Comparison of ENCODE assay signal across 19 cellular contexts in the genomic region with DNA sequence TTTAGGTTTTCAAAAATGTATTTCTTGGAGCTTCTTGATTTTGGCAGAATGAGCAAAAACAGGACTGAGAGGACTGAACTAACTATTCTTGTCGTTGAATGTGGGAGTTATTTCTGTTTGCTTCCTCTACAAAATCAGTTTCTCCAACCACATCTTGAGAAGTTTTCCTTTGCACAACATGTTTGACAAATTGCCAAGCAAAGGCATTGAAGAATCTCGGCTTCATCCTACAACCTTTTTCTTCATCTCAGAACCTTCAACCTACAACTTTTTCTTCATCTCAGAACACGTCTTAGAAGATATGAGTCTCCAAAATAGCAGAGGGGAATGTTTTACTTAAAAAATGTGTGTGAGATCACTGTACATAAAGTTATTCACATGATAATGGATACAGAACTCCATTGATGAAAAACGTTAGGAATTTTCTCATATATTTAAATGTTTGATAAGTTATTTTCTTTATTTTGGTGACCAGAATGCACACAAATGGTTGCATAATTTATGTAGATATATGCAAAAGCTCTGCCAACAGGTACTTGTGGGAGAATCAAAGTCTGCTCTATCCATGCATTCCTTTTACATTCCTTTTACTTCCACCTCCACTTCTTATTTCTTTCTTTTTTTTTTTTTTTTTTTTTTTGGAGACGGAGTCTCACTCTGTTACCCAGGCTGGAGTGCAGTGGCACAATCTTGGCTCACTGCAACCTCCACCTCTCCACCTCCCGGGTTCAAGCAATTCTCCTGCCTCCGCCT.
DNase-seq lines count a peak whose midpoint lies in the region; ATAC-seq and TF ChIP-seq lines count a peak whose summit lies in the region.
"Had no signal": no experiment of that assay in that cellular context is flagged by ENCODE, and none has a peak within 500 bp of the region (broad histone marks: within the 10 kb centered on the region; RNA-seq: fewer than 3 reads in every experiment).

No MANE protein-coding gene starts in this region.

- peak; percentile 82 for ATAC-seq in WTC11
- ATAC-seq: HCT116, Right ventricle myocardium inferior had no signal

- H3K9me3 Mint-ChIP-seq in WTC11 = peaks cover 11% of the 10 kb centered on the region

- peaks cover 33% of the 10 kb centered on the region for H3K4me1 Mint-ChIP-seq in WTC11

- H3K4me3 Mint-ChIP-seq in WTC11 = no peak overlapping the region; the same call in 1 of the 2 replicates
- H3K4me3 Mint-ChIP-seq: CD14-positive monocyte had no signal

- H3K27ac Mint-ChIP-seq in WTC11 = peak overlapping the region; percentile 94
- H3K27ac Mint-ChIP-seq: CD14-positive monocyte had no signal

- DNase-seq in NOMO-1 treated with DMSO at 0.1 percent for 48 hours (lab: John Stamatoyannopoulos, UW; ENCODE audit: unreplicated experiment) (peak; percentile 10), NOMO-1 treated with dmso at 0.1 percent for 144 hours (lab: John Stamatoyannopoulos, UW; ENCODE audit: unreplicated experiment) (no peak), WTC11 (ENCODE audit: low spot score) (no peak), iPS DF 4.7 (ENCODE audit: extremely low read depth, low spot score) (peak; percentile 14), superior temporal gyrus (ENCODE audit: extremely low spot score) (peak; percentile 40), UCSD-AML1 (lab: John Stamatoyannopoulos, UW; ENCODE audit: unreplicated experiment) (no peak), foreskin fibroblast (no peak), SW480 (ENCODE audit: low spot score) (no peak)
- DNase-seq: 8988T, Caco-2, DMS53, KG1, NCI-H1417 treated with DMSO at 0.1 percent for 48 hours, NCI-H2029 treated with DMSO at 0.1 percent for 48 hours, NCI-H524 had no signal

- CTCF ChIA-PET in WTC11 (lab: Charles Lee) = no interaction called here

- POLR2A ChIA-PET in WTC11 (lab: Charles Lee) = interaction anchor here (0.7 kb wide), 1 partner anchor 380 kb away, joined by 3 read pairs; no protein-coding TSS in a partner anchor

- H3K27me3 Mint-ChIP-seq in WTC11 (ENCODE audit: low read depth) = no peaks in the 10 kb centered on the region

- TF ChIP-seq CTCF in WTC11 (IDR thresholded peaks at IDR 0.05) (no peak), foreskin fibroblast (IDR thresholded peaks at IDR 0.05; ENCODE audit: low read depth, low read length) (no peak)

- H3K4me3 ChIP-seq in foreskin fibroblast (ENCODE audit: low read depth in 1 of 2, low read length in 2 of 2) = no peak overlapping the region
- H3K4me3 ChIP-seq: SK-N-MC had no signal

- H3K36me3 Mint-ChIP-seq in WTC11 = no peaks in the 10 kb centered on the region; the same call in 1 of the 2 replicates
- H3K36me3 Mint-ChIP-seq: CD14-positive monocyte had no signal

TF ChIP-seq in WTC11, 78 proteins besides CTCF, POLR2A, EP300 and RAD21 (continues in another document):
- TF ChIP-seq, protein P1, sequence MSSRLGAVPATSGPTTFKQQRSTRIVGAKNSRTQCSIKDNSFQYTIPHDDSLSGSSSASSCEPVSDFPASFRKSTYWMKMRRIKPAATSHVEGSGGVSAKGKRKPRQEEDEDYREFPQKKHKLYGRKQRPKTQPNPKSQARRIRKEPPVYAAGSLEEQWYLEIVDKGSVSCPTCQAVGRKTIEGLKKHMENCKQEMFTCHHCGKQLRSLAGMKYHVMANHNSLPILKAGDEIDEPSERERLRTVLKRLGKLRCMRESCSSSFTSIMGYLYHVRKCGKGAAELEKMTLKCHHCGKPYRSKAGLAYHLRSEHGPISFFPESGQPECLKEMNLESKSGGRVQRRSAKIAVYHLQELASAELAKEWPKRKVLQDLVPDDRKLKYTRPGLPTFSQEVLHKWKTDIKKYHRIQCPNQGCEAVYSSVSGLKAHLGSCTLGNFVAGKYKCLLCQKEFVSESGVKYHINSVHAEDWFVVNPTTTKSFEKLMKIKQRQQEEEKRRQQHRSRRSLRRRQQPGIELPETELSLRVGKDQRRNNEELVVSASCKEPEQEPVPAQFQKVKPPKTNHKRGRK (CRISPR knock-in tag; IDR thresholded peaks at IDR 0.05; ENCODE audit: borderline replicate concordance) = no peak
- TF ChIP-seq, protein P2, sequence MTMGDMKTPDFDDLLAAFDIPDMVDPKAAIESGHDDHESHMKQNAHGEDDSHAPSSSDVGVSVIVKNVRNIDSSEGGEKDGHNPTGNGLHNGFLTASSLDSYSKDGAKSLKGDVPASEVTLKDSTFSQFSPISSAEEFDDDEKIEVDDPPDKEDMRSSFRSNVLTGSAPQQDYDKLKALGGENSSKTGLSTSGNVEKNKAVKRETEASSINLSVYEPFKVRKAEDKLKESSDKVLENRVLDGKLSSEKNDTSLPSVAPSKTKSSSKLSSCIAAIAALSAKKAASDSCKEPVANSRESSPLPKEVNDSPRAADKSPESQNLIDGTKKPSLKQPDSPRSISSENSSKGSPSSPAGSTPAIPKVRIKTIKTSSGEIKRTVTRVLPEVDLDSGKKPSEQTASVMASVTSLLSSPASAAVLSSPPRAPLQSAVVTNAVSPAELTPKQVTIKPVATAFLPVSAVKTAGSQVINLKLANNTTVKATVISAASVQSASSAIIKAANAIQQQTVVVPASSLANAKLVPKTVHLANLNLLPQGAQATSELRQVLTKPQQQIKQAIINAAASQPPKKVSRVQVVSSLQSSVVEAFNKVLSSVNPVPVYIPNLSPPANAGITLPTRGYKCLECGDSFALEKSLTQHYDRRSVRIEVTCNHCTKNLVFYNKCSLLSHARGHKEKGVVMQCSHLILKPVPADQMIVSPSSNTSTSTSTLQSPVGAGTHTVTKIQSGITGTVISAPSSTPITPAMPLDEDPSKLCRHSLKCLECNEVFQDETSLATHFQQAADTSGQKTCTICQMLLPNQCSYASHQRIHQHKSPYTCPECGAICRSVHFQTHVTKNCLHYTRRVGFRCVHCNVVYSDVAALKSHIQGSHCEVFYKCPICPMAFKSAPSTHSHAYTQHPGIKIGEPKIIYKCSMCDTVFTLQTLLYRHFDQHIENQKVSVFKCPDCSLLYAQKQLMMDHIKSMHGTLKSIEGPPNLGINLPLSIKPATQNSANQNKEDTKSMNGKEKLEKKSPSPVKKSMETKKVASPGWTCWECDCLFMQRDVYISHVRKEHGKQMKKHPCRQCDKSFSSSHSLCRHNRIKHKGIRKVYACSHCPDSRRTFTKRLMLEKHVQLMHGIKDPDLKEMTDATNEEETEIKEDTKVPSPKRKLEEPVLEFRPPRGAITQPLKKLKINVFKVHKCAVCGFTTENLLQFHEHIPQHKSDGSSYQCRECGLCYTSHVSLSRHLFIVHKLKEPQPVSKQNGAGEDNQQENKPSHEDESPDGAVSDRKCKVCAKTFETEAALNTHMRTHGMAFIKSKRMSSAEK (CRISPR knock-in tag; IDR thresholded peaks at IDR 0.05; ENCODE audit: borderline replicate concordance) = no peak
- TF ChIP-seq, protein P3, sequence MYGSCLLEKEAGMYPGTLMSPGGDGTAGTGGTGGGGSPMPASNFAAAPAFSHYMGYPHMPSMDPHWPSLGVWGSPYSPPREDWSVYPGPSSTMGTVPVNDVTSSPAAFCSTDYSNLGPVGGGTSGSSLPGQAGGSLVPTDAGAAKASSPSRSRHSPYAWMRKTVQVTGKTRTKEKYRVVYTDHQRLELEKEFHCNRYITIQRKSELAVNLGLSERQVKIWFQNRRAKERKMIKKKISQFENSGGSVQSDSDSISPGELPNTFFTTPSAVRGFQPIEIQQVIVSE (CRISPR knock-in tag; IDR thresholded peaks at IDR 0.05; ENCODE audit: borderline replicate concordance) = no peak
- TF ChIP-seq ETV6 (CRISPR knock-in tag; IDR thresholded peaks at IDR 0.05) (no peak), MYBL2 (CRISPR knock-in tag; IDR thresholded peaks at IDR 0.05) (no peak), NFE2L1 (CRISPR knock-in tag; IDR thresholded peaks at IDR 0.05) (no peak), FOXK1 (CRISPR knock-in tag; IDR thresholded peaks at IDR 0.05) (no peak), ZNF317 (CRISPR knock-in tag; IDR thresholded peaks at IDR 0.05; ENCODE audit: borderline replicate concordance, low read depth) (no peak), NR3C1 (CRISPR knock-in tag; conservative IDR thresholded peaks at IDR 0.05; ENCODE audit: low read depth) (no peak), ESRRA (CRISPR knock-in tag; IDR thresholded peaks at IDR 0.05; ENCODE audit: borderline replicate concordance) (no peak), GABPB1 (CRISPR knock-in tag; IDR thresholded peaks at IDR 0.05) (no peak), TCF7 (CRISPR knock-in tag; IDR thresholded peaks at IDR 0.05; ENCODE audit: low read depth) (no peak), ZNF423 (CRISPR knock-in tag; IDR thresholded peaks at IDR 0.05) (no peak), NFYB (CRISPR knock-in tag; conservative IDR thresholded peaks at IDR 0.05; ENCODE audit: low read depth) (no peak)
- TF ChIP-seq, protein P4, sequence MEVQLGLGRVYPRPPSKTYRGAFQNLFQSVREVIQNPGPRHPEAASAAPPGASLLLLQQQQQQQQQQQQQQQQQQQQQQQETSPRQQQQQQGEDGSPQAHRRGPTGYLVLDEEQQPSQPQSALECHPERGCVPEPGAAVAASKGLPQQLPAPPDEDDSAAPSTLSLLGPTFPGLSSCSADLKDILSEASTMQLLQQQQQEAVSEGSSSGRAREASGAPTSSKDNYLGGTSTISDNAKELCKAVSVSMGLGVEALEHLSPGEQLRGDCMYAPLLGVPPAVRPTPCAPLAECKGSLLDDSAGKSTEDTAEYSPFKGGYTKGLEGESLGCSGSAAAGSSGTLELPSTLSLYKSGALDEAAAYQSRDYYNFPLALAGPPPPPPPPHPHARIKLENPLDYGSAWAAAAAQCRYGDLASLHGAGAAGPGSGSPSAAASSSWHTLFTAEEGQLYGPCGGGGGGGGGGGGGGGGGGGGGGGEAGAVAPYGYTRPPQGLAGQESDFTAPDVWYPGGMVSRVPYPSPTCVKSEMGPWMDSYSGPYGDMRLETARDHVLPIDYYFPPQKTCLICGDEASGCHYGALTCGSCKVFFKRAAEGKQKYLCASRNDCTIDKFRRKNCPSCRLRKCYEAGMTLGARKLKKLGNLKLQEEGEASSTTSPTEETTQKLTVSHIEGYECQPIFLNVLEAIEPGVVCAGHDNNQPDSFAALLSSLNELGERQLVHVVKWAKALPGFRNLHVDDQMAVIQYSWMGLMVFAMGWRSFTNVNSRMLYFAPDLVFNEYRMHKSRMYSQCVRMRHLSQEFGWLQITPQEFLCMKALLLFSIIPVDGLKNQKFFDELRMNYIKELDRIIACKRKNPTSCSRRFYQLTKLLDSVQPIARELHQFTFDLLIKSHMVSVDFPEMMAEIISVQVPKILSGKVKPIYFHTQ (CRISPR knock-in tag; IDR thresholded peaks at IDR 0.05) = no peak
- TF ChIP-seq, protein P5, sequence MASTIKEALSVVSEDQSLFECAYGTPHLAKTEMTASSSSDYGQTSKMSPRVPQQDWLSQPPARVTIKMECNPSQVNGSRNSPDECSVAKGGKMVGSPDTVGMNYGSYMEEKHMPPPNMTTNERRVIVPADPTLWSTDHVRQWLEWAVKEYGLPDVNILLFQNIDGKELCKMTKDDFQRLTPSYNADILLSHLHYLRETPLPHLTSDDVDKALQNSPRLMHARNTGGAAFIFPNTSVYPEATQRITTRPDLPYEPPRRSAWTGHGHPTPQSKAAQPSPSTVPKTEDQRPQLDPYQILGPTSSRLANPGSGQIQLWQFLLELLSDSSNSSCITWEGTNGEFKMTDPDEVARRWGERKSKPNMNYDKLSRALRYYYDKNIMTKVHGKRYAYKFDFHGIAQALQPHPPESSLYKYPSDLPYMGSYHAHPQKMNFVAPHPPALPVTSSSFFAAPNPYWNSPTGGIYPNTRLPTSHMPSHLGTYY (CRISPR knock-in tag; IDR thresholded peaks at IDR 0.05) = no peak

Comparison
In these comparisons a context has a peak if more than half of its experiments do, and no peak if none do; other contexts are left out.
1. DNase-seq: peak in NOMO-1 treated with DMSO at 0.1 percent for 48 hours (single experiment), iPS DF 4.7 (single experiment) and superior temporal gyrus (single experiment); none in NOMO-1 treated with dmso at 0.1 percent for 144 hours (single experiment), WTC11 (single experiment), UCSD-AML1 (single experiment), foreskin fibroblast (0 of 2) and SW480 (single experiment).